14 cellular contexts compared by ENCODE assay signal in genomic region chr11:64028398-64029115, GRCh38. TPM values are rescaled to one million over a fixed set of nuclear protein-coding genes. Genes with fewer than 3 reads are reported as not detected.
A peak's percentile ranks its signal among the peaks of the same experiment; 100 is the strongest.
DNase-seq lines count a peak whose midpoint lies in the region; ATAC-seq and TF ChIP-seq lines count a peak whose summit lies in the region.
"Had no signal": no experiment of that assay in that cellular context is flagged by ENCODE, and none has a peak within 500 bp of the region (broad histone marks: within the 10 kb centered on the region; RNA-seq: fewer than 3 reads in every experiment).

No MANE protein-coding gene starts in this region.

- no peak overlapping the region for H3K27ac Mint-ChIP-seq in stimulated activated naive B cell treated with anti-CD40 and anti-IgM and Interleukin-4, amounts not matched to agents 10 μg/mL and 1 μg/mL and 100 μg/mL, for 72 hours
- no peak overlapping the region for H3K27ac Mint-ChIP-seq in osteocyte (ENCODE audit: unreplicated experiment)
- H3K27ac Mint-ChIP-seq: activated naive CD8-positive, alpha-beta T cell had no signal

- no peak for TF ChIP-seq POLR2A in gastroesophageal sphincter (IDR thresholded peaks at IDR 0.05)

- no peaks in the 10 kb centered on the region for H3K4me1 ChIP-seq in DND-41 (ENCODE audit: insufficient read depth, low read length)
- H3K4me1 ChIP-seq in SK-N-SH (ENCODE audit: control insufficient read depth in 1 of 2, insufficient read depth in 2 of 2, low read depth in 1 of 2, low read length in 1 of 2) = peaks cover 0 to 20% of the 10 kb centered on the region in 2 experiments; a peak in 1 of 4 replicates
- H3K4me1 ChIP-seq in gastroesophageal sphincter = peaks cover 0 to 11% (median 0%) of the 10 kb centered on the region in 3 donors

- peaks cover 40 to 45% of the 10 kb centered on the region in 2 donors for H3K27me3 Mint-ChIP-seq in stimulated activated naive B cell treated with anti-CD40 and anti-IgM and Interleukin-4, amounts not matched to agents 10 μg/mL and 1 μg/mL and 100 μg/mL, for 72 hours
- peaks cover 3% of the 10 kb centered on the region for H3K27me3 Mint-ChIP-seq in osteocyte (ENCODE audit: unreplicated experiment)

- H3K36me3 ChIP-seq in DND-41 (ENCODE audit: insufficient read depth, low read length) = no peaks in the 10 kb centered on the region
- no peaks in the 10 kb centered on the region for H3K36me3 ChIP-seq in SK-N-SH (replicated peaks in 1 of 2; ENCODE audit: control insufficient read depth in 1 of 2, insufficient read depth in 2 of 2, low read length in 1 of 2)
- no peaks in the 10 kb centered on the region for H3K36me3 ChIP-seq in gastroesophageal sphincter
- H3K36me3 ChIP-seq: esophagus muscularis mucosa, vagina had no signal

- H3F3A ChIP-seq in SK-N-SH (replicated peaks; ENCODE audit: insufficient read depth) = no peaks in the 10 kb centered on the region

- no peaks in the 10 kb centered on the region for H3K27me3 ChIP-seq in DND-41 (ENCODE audit: insufficient read depth, low read length, poor library complexity)
- no peaks in the 10 kb centered on the region for H3K27me3 ChIP-seq in SK-N-SH (ENCODE audit: insufficient read depth)
- peaks cover 28% of the 10 kb centered on the region for H3K27me3 ChIP-seq in gastroesophageal sphincter
- H3K27me3 ChIP-seq: vagina had no signal

- no peaks in the 10 kb centered on the region for H3K9me3 ChIP-seq in DND-41 (ENCODE audit: insufficient read depth, low read length, severe bottlenecking)
- H3K9me3 ChIP-seq in SK-N-SH = no peaks in the 10 kb centered on the region
- no peaks in the 10 kb centered on the region for H3K9me3 ChIP-seq in gastroesophageal sphincter
- H3K9me3 ChIP-seq: esophagus muscularis mucosa, vagina had no signal

- H3K4me3 ChIP-seq in DND-41 (ENCODE audit: low read depth in 1 of 2, low read length in 2 of 2) = no peak overlapping the region
- no peak overlapping the region; a peak in 1 of 4 replicates for H3K4me3 ChIP-seq in SK-N-SH (ENCODE audit: low read depth in 2 of 2, low read length in 1 of 2)
- peak overlapping the region in 1 of 2 donors; percentile 12 for H3K4me3 ChIP-seq in gastroesophageal sphincter
- H3K4me3 ChIP-seq: vagina had no signal

- TF ChIP-seq CTCF in DND-41 (IDR thresholded peaks at IDR 0.05; ENCODE audit: borderline replicate concordance, extremely low read depth, low read length, poor library complexity, severe bottlenecking) = no peak
- TF ChIP-seq CTCF in SK-N-SH (IDR thresholded peaks at IDR 0.05) = no peak
- no peak for TF ChIP-seq CTCF in gastroesophageal sphincter (IDR thresholded peaks at IDR 0.05)
- no peak for TF ChIP-seq CTCF in osteocyte (IDR thresholded peaks at IDR 0.05)

- no peaks in the 10 kb centered on the region for H3K36me3 Mint-ChIP-seq in stimulated activated naive B cell treated with anti-CD40 and anti-IgM and Interleukin-4, amounts not matched to agents 10 μg/mL and 1 μg/mL and 100 μg/mL, for 72 hours
- H3K36me3 Mint-ChIP-seq in osteocyte (ENCODE audit: unreplicated experiment) = no peaks in the 10 kb centered on the region
- H3K36me3 Mint-ChIP-seq: activated naive CD8-positive, alpha-beta T cell had no signal

- no peak for TF ChIP-seq RAD21 in SK-N-SH (IDR thresholded peaks at IDR 0.05; ENCODE audit: low read length)

- H3K9me2 ChIP-seq in SK-N-SH = no peaks in the 10 kb centered on the region

- POLR2A ChIA-PET in SK-N-SH (lab: Yijun Ruan, JAX) = interaction anchor here (1.1 kb wide), 1 partner anchor 11 kb away, joined by 3 read pairs; no protein-coding TSS in a partner anchor

- H3K4me2 ChIP-seq in DND-41 (ENCODE audit: insufficient read depth, low read length) (no peak overlapping the region), SK-N-SH (no peak overlapping the region)
- H3K4me2 ChIP-seq: KMS-11 had no signal

- CTCF ChIA-PET in SK-N-SH (lab: Yijun Ruan, JAX) = interaction anchor here (0.7 to 2.8 kb wide), 5 partner anchors 12 to 124 kb away, joined by 3 to 6 read pairs (median 3); no protein-coding TSS in a partner anchor

- no peak overlapping the region for H2AFZ ChIP-seq in DND-41 (ENCODE audit: low read depth, low read length)
- no peak overlapping the region for H2AFZ ChIP-seq in SK-N-SH (ENCODE audit: low read depth)

- TF ChIP-seq EP300 in SK-N-SH (IDR thresholded peaks at IDR 0.05; ENCODE audit: borderline replicate concordance in 1 of 2, low read depth in 1 of 2, low read length in 1 of 2) (no peak), gastroesophageal sphincter (IDR thresholded peaks at IDR 0.05) (no peak)

- peaks cover 53% of the 10 kb centered on the region for H4K20me1 ChIP-seq in DND-41 (ENCODE audit: insufficient read depth, low read length)
- no peaks in the 10 kb centered on the region for H4K20me1 ChIP-seq in SK-N-SH (ENCODE audit: insufficient read depth)

- no peak overlapping the region for H3K4me3 Mint-ChIP-seq in stimulated activated naive B cell treated with anti-CD40 and anti-IgM and Interleukin-4, amounts not matched to agents 10 μg/mL and 1 μg/mL and 100 μg/mL, for 72 hours
- H3K4me3 Mint-ChIP-seq in osteocyte (ENCODE audit: unreplicated experiment) = no peak overlapping the region
- H3K4me3 Mint-ChIP-seq: activated naive CD8-positive, alpha-beta T cell had no signal

- WGBS in SK-N-SH (ENCODE audit: low lambda C conversion rate) = 55% methylated on average over 11 of the region's 22 CpGs
- 3% methylated on average over 8 of the region's 22 CpGs; no CpG with 5 or more reads in 1 of the 2 donors for WGBS in gastroesophageal sphincter (ENCODE audit: low coverage in 1 of 2), 2 donors

- H3K9ac ChIP-seq in DND-41 (ENCODE audit: low read depth, low read length) (no peak overlapping the region), SK-N-SH (no peak overlapping the region)
- H3K9ac ChIP-seq: KMS-11 had no signal

- H3K79me2 ChIP-seq in DND-41 (ENCODE audit: insufficient read depth, low read length) = no peaks in the 10 kb centered on the region
- H3K79me2 ChIP-seq in SK-N-SH (ENCODE audit: insufficient read depth) = no peaks in the 10 kb centered on the region

- H3K27ac ChIP-seq in DND-41 (ENCODE audit: low read length) (no peak overlapping the region), SK-N-SH (ENCODE audit: low read depth in 2 of 2, low read length in 1 of 2) (no peak overlapping the region), gastroesophageal sphincter (no peak overlapping the region)
- H3K27ac ChIP-seq: esophagus muscularis mucosa, KMS-11, vagina had no signal

- ATAC-seq in DND-41 (ENCODE audit: insufficient read depth, low read depth) (peak; percentile 59), left lobe of liver (peak; percentile 10), gastroesophageal sphincter (no peak)
- no peak for ATAC-seq in stimulated activated naive B cell treated with anti-CD40 and anti-IgM and Interleukin-4, amounts not matched to agents 10 μg/mL and 1 μg/mL and 100 μg/mL, for 72 hours (replicated peaks)

- DNase-seq in DND-41 = peak; percentile 30
- peak; percentile 58 for DNase-seq in Kasumi-1 (lab: John Stamatoyannopoulos, UW)
- peak; percentile 81 for DNase-seq in SK-N-SH
- no peak for DNase-seq in left lobe of liver (ENCODE audit: low spot score)
- DNase-seq in stimulated activated naive B cell treated with anti-CD40 and anti-IgM and Interleukin-4, amounts not matched to agents 10 μg/mL and 1 μg/mL and 100 μg/mL, for 72 hours = no peak
- no peak for DNase-seq in osteocyte (ENCODE audit: extremely low spot score, unreplicated experiment)
- DNase-seq in HPDE6-E6E7 (ENCODE audit: extremely low spot score) = no peak
- DNase-seq: stimulated activated CD4-positive, alpha-beta T cell treated with anti-CD3 and anti-CD28 coated beads, Interleukin-4, amount 100 ng/mL, for 24 hours had no signal

- H3K9me3 Mint-ChIP-seq in stimulated activated naive B cell treated with anti-CD40 and anti-IgM and Interleukin-4, amounts not matched to agents 10 μg/mL and 1 μg/mL and 100 μg/mL, for 72 hours = no peaks in the 10 kb centered on the region
- H3K9me3 Mint-ChIP-seq in osteocyte (ENCODE audit: unreplicated experiment) = no peaks in the 10 kb centered on the region

- peaks cover 3 to 16% of the 10 kb centered on the region in 2 donors for H3K4me1 Mint-ChIP-seq in stimulated activated naive B cell treated with anti-CD40 and anti-IgM and Interleukin-4, amounts not matched to agents 10 μg/mL and 1 μg/mL and 100 μg/mL, for 72 hours
- peaks cover 16% of the 10 kb centered on the region for H3K4me1 Mint-ChIP-seq in osteocyte (ENCODE audit: unreplicated experiment)

TF ChIP-seq in SK-N-SH, 30 proteins besides CTCF, POLR2A, EP300 and RAD21:
- TF ChIP-seq YY1 (IDR thresholded peaks at IDR 0.05; ENCODE audit: low read depth) = no peak
- TF ChIP-seq POLR2AphosphoS5 (IDR thresholded peaks at IDR 0.05; ENCODE audit: low read depth, low read length) = no peak
- TF ChIP-seq USF1 (IDR thresholded peaks at IDR 0.05; ENCODE audit: borderline replicate concordance, low read depth) = no peak
- no peak for TF ChIP-seq RCOR1 (IDR thresholded peaks at IDR 0.05; ENCODE audit: low read length)

RNA-seq across cellular contexts. Expression of gene FLRT1, which starts 7.2 kb away (rescaled TPM):
- polyA plus RNA-seq in SK-N-SH (2012; rRNA removed) = 0.03 TPM in 2 replicates
- 0.05 and 0.06 TPM in 2 replicates for polyA plus RNA-seq in SK-N-SH (2012; cell fraction: cytosol; rRNA removed)
- polyA plus RNA-seq in SK-N-SH (2012; cell fraction: nucleus; rRNA removed) = 0.06 and 0.07 TPM in 2 replicates
- total RNA-seq in left lobe of liver (not detected), gastroesophageal sphincter (1 to 10 TPM; 1.1 to 4.7 (median 3.6) TPM), osteocyte (0.54 and 0.65 TPM in 2 replicates)
- total RNA-seq: T-helper 1 cell treated with Interleukin-12 subunit alpha and Interleukin-12 subunit beta and Interleukin-4 antibody, amounts not matched to agents 30 ng/mL and 1 ng/mL, for 36 hours had no signal

RNA-seq across cellular contexts. Expression of gene OTUB1, which starts 42.3 kb away (rescaled TPM):
- polyA plus RNA-seq in SK-N-SH (2012; rRNA removed) = 183 and 195 TPM in 2 replicates
- 76.2 and 109 TPM in 2 replicates for polyA plus RNA-seq in SK-N-SH (2012; cell fraction: cytosol; rRNA removed)
- polyA plus RNA-seq in SK-N-SH (2012; cell fraction: nucleus; rRNA removed) = 446 and 520 TPM in 2 replicates
- 22.8 TPM for total RNA-seq in left lobe of liver
- 10 to 100 TPM; 47.7 to 70.4 (median 53.2) TPM for total RNA-seq in gastroesophageal sphincter
- 66.2 and 71.4 TPM in 2 replicates for total RNA-seq in osteocyte

RNA-seq across cellular contexts. Expression of gene COX8A, which starts 54.1 kb away (rescaled TPM):
- 597 and 824 TPM in 2 replicates for polyA plus RNA-seq in SK-N-SH (2012; rRNA removed)
- 313 and 507 TPM in 2 replicates for polyA plus RNA-seq in SK-N-SH (2012; cell fraction: cytosol; rRNA removed)
- 180 and 321 TPM in 2 replicates for polyA plus RNA-seq in SK-N-SH (2012; cell fraction: nucleus; rRNA removed)
- 182 TPM for total RNA-seq in left lobe of liver
- 100 to 1,000 TPM; 317 to 650 (median 402) TPM for total RNA-seq in gastroesophageal sphincter
- 253 and 265 TPM in 2 replicates for total RNA-seq in osteocyte

Comparison
In these comparisons a context has a peak if more than half of its experiments do, and no peak if none do; other contexts are left out.
1. ATAC-seq: peak in DND-41 (single experiment) and left lobe of liver (single experiment); none in stimulated activated naive B cell treated with anti-CD40 and anti-IgM and Interleukin-4, amounts not matched to agents 10 μg/mL and 1 μg/mL and 100 μg/mL, for 72 hours (0 of 2) and gastroesophageal sphincter (single experiment).
2. DNase-seq: peak in DND-41 (single experiment), Kasumi-1 (2 of 2) and SK-N-SH (single experiment); none in left lobe of liver (single experiment), stimulated activated naive B cell treated with anti-CD40 and anti-IgM and Interleukin-4, amounts not matched to agents 10 μg/mL and 1 μg/mL and 100 μg/mL, for 72 hours (single experiment), osteocyte (single experiment) and HPDE6-E6E7 (single experiment).